In genomic region chr2:64330691-64331429, GRCh38 we compare ENCODE assay signal across 8 cellular contexts.
DNase-seq lines count a peak whose midpoint lies in the region; ATAC-seq and TF ChIP-seq lines count a peak whose summit lies in the region.

No MANE protein-coding gene starts in this region.

- TF ChIP-seq POLR2A in IMR-90 (IDR thresholded peaks at IDR 0.05; ENCODE audit: low read depth, low read length), result no peak

- no peaks in the 10 kb centered on the region for H3K27me3 ChIP-seq in CD4-positive, alpha-beta memory T cell (ENCODE audit: insufficient read depth, low read length)
- H3K27me3 ChIP-seq in IMR-90 (ENCODE audit: control insufficient read depth, insufficient read depth, low read length) (peaks cover 7% of the 10 kb centered on the region), OCI-LY1 (ENCODE audit: insufficient read depth, low read length) (no peaks in the 10 kb centered on the region)

- H3K4me3 ChIP-seq in CD4-positive, alpha-beta memory T cell (ENCODE audit: low read length in 2 of 2), result no peak overlapping the region
- H3K4me3 ChIP-seq in IMR-90 (ENCODE audit: insufficient read depth, low read depth, low read length) (peak overlapping the region; percentile 43), OCI-LY1 (ENCODE audit: low read depth, low read length, poor library complexity, severe bottlenecking) (no peak overlapping the region), epithelial cell of proximal tubule (ENCODE audit: low read depth, low read length) (peak overlapping the region; percentile 46), mucosa of descending colon (no peak overlapping the region)

- H2BK20ac ChIP-seq in IMR-90 (ENCODE audit: low read depth, low read length), result no peak overlapping the region

- no peak overlapping the region for H4K91ac ChIP-seq in IMR-90 (ENCODE audit: insufficient read depth, low read depth, low read length)

- no peak overlapping the region for H2BK5ac ChIP-seq in IMR-90 (ENCODE audit: low read depth, low read length, poor library complexity, severe bottlenecking)

- BruUV-seq in IMR-90 (replicated peaks; lab: Mats Ljungman, UMichigan), result no TSS peak

- H3K27me3 Mint-ChIP-seq in CD4-positive, alpha-beta memory T cell, result no peaks in the 10 kb centered on the region

- no peaks in the 10 kb centered on the region for H3K36me3 Mint-ChIP-seq in CD4-positive, alpha-beta memory T cell

- in situ Hi-C loops in IMR-90 (cut with MboI; ENCODE audit: low sequenced_read_pairs), result loop anchor here (5.0 to 25.0 kb wide), 5 partner anchors 156 to 706 kb away; no protein-coding TSS in a partner anchor

- CTCF ChIA-PET in CD4-positive, alpha-beta memory T cell (lab: Charles Lee; ENCODE audit: partially characterized antibody), result interaction anchor here (0.7 to 9.5 kb wide), 86 partner anchors 8 to 748 kb away, joined by 3 to 341 read pairs (median 4); partner anchors contain the start of gene AFTPH
- CTCF ChIA-PET in IMR-90 (lab: Yijun Ruan, JAX), result interaction anchor here (0.5 to 3.7 kb wide), 27 partner anchors 9 to 1655 kb away, joined by 3 to 36 read pairs (median 4); no protein-coding TSS in a partner anchor

- H4K20me1 ChIP-seq in IMR-90 (ENCODE audit: insufficient read depth, low read length) (no peaks in the 10 kb centered on the region), OCI-LY1 (ENCODE audit: insufficient read depth, low read length) (no peaks in the 10 kb centered on the region)

- H3K36me3 ChIP-seq in CD4-positive, alpha-beta memory T cell (ENCODE audit: insufficient read depth, low read length), result no peaks in the 10 kb centered on the region
- no peaks in the 10 kb centered on the region for H3K36me3 ChIP-seq in IMR-90 (ENCODE audit: control insufficient read depth, insufficient read depth, low read length)
- H3K36me3 ChIP-seq in OCI-LY1 (ENCODE audit: insufficient read depth, low read length), result no peaks in the 10 kb centered on the region
- no peaks in the 10 kb centered on the region for H3K36me3 ChIP-seq in mucosa of descending colon (ENCODE audit: low read depth)

- H4K5ac ChIP-seq in IMR-90 (ENCODE audit: low read depth, low read length), result no peak overlapping the region

- peak; percentile 93 for TF ChIP-seq CTCF in IMR-90 (conservative IDR thresholded peaks at IDR 0.05; ENCODE audit: low read depth, low read length)
- TF ChIP-seq CTCF in OCI-LY1 (IDR thresholded peaks at IDR 0.05; ENCODE audit: low read length), result peak; percentile 91
- peak; percentile 92 for TF ChIP-seq CTCF in epithelial cell of proximal tubule (conservative IDR thresholded peaks at IDR 0.05; ENCODE audit: low read depth, low read length)
- TF ChIP-seq CTCF in mucosa of descending colon (IDR thresholded peaks at IDR 0.05), result peak; percentile 84

- no peak overlapping the region for H2AK9ac ChIP-seq in IMR-90 (replicated peaks; ENCODE audit: low read depth, low read length, poor library complexity)

- peak; percentile 70 to 79 (median 74) for DNase-seq in CD4-positive, alpha-beta memory T cell
- DNase-seq in IMR-90 (peak; percentile 88), activated T-cell treated with anti-CD3 and anti-CD28 coated beads for 1 hour (ENCODE audit: low read depth) (peak; percentile 85), epithelial cell of proximal tubule (ENCODE audit: low read depth) (no peak), mucosa of descending colon (peak; percentile 73 to 83 (median 77))
- DNase-seq in stimulated activated CD8-positive, alpha-beta memory T cell treated with anti-CD3 and anti-CD28 coated beads, Interleukin-15, amount 100 ng/mL, for 48 hours (ENCODE audit: low read depth in 2 of 2), result peak; percentile 38 to 56

- no peak overlapping the region for H2AK5ac ChIP-seq in IMR-90 (ENCODE audit: low read depth, low read length)

- no peak overlapping the region for H3K56ac ChIP-seq in IMR-90 (ENCODE audit: extremely low read depth, insufficient read depth, low read length)

- H3K4me1 Mint-ChIP-seq in CD4-positive, alpha-beta memory T cell, result peaks cover 25 to 43% (median 31%) of the 10 kb centered on the region in 4 donors

- H2BK120ac ChIP-seq in IMR-90 (ENCODE audit: low read depth, low read length), result no peak overlapping the region

- no peaks in the 10 kb centered on the region for H3K79me1 ChIP-seq in IMR-90 (ENCODE audit: low read depth in 1 of 2, low read length in 2 of 2)

- H3K27ac ChIP-seq in CD4-positive, alpha-beta memory T cell (ENCODE audit: low read depth, low read length), result no peak overlapping the region
- H3K27ac ChIP-seq in IMR-90 (ENCODE audit: insufficient read depth, low read length) (no peak overlapping the region), OCI-LY1 (ENCODE audit: low read depth, low read length, poor library complexity, severe bottlenecking) (no peak overlapping the region)

- H2BK15ac ChIP-seq in IMR-90 (ENCODE audit: low read depth, low read length), result no peak overlapping the region

- POLR2A ChIA-PET in CD4-positive, alpha-beta memory T cell (lab: Charles Lee; ENCODE audit: partially characterized antibody), result interaction anchor here (0.6 to 2.2 kb wide), 8 partner anchors 155 to 291 kb away, joined by 3 to 15 read pairs (median 4); no protein-coding TSS in a partner anchor
- POLR2A ChIA-PET in IMR-90 (lab: Charles Lee; ENCODE audit: unreplicated experiment), result no interaction called here

- WGBS in IMR-90 (ENCODE audit: extremely low coverage in 2 of 2, insufficient read length in 1 of 2), 2 experiments, result 0% methylated on average over 5 of the region's 11 CpGs; no CpG with 5 or more reads in 1 of the 2 experiments

- no peaks in the 10 kb centered on the region for H3K79me2 ChIP-seq in OCI-LY1 (ENCODE audit: insufficient read depth, low read length)

- H3K4me2 ChIP-seq in IMR-90 (ENCODE audit: low read depth, low read length) (peak overlapping the region; percentile 96), OCI-LY1 (ENCODE audit: low read length) (peak overlapping the region; percentile 33; the same call in 1 of the 2 replicates)

- peak overlapping the region in 6 of 7 donors; percentile 33 to 92 (median 86) for H3K27ac Mint-ChIP-seq in CD4-positive, alpha-beta memory T cell

- H3K14ac ChIP-seq in IMR-90 (replicated peaks; ENCODE audit: low read depth, low read length), result no peak overlapping the region

- H3K23ac ChIP-seq in IMR-90 (ENCODE audit: low read depth, low read length), result no peak overlapping the region

- peak overlapping the region; percentile 89 for H2AFZ ChIP-seq in IMR-90 (replicated peaks; ENCODE audit: low read length, poor library complexity)
- H2AFZ ChIP-seq in OCI-LY1 (ENCODE audit: low read length), result no peak overlapping the region

- H3K9me2 ChIP-seq in OCI-LY1 (ENCODE audit: low read depth, low read length), result no peaks in the 10 kb centered on the region

- peak; percentile 92 for TF ChIP-seq RAD21 in IMR-90 (IDR thresholded peaks at IDR 0.05; ENCODE audit: low read length)

- intact Hi-C loops in CD4-positive, alpha-beta memory T cell (cut with micrococcal nuclease), result loop anchor here (1.0 to 5.0 kb wide), 7 partner anchors 157 to 856 kb away; no protein-coding TSS in a partner anchor
- intact Hi-C loops in IMR-90 (cut with micrococcal nuclease) (loop anchor here (1.0 to 10.0 kb wide), 8 partner anchors 157 to 1241 kb away; no protein-coding TSS in a partner anchor), mucosa of descending colon (cut with DNase I, micrococcal nuclease) (loop anchor here (5.0 to 10.0 kb wide), 2 partner anchors 156 to 234 kb away; no protein-coding TSS in a partner anchor)

- no peak overlapping the region; a peak in 1 of 4 replicates for H4K8ac ChIP-seq in IMR-90 (ENCODE audit: low read depth in 2 of 2, low read length in 2 of 2)

- H3K4ac ChIP-seq in IMR-90 (ENCODE audit: low read depth, low read length), result no peak overlapping the region

- H3K9me1 ChIP-seq in IMR-90 (ENCODE audit: insufficient read depth, low read length), result no peaks in the 10 kb centered on the region

- H3K9ac ChIP-seq in IMR-90 (ENCODE audit: low read depth, low read length) (peak overlapping the region; percentile 78), OCI-LY1 (ENCODE audit: low read length) (no peak overlapping the region)

- no peaks in the 10 kb centered on the region for H3F3A ChIP-seq in OCI-LY1 (ENCODE audit: insufficient read depth, low read length)

- H3K4me3 Mint-ChIP-seq in CD4-positive, alpha-beta memory T cell, result peak overlapping the region in 7 of 8 donors; percentile 25 to 83 (median 75)

- H3K18ac ChIP-seq in IMR-90 (ENCODE audit: low read depth, low read length), result no peak overlapping the region

- ATAC-seq in IMR-90 (ENCODE audit: low read depth) (peak; percentile 82), mucosa of descending colon (peak; percentile 69), GM21576 (IDR thresholded peaks at IDR 0.05; ENCODE audit: unreplicated experiment) (no peak)

- no peaks in the 10 kb centered on the region for H3K9me3 ChIP-seq in CD4-positive, alpha-beta memory T cell (ENCODE audit: control insufficient read depth in 1 of 2, low read length in 2 of 2)
- H3K9me3 ChIP-seq in IMR-90 (ENCODE audit: control insufficient read depth, insufficient read depth, low read length) (no peaks in the 10 kb centered on the region), OCI-LY1 (ENCODE audit: low read length) (no peaks in the 10 kb centered on the region), mucosa of descending colon (no peaks in the 10 kb centered on the region)

- no peaks in the 10 kb centered on the region for H3K9me3 Mint-ChIP-seq in CD4-positive, alpha-beta memory T cell

- dilution Hi-C loops in IMR-90 (cut with HindIII; ENCODE audit: low sequenced_read_pairs, unreplicated experiment), result no loop called here

- H3K4me1 ChIP-seq in CD4-positive, alpha-beta memory T cell (ENCODE audit: insufficient read depth, low read length), result peaks cover 34% of the 10 kb centered on the region
- H3K4me1 ChIP-seq in IMR-90 (ENCODE audit: control insufficient read depth, insufficient read depth, low read length), result peaks cover 6% of the 10 kb centered on the region; the same call in 1 of the 2 replicates
- H3K4me1 ChIP-seq in OCI-LY1 (ENCODE audit: insufficient read depth, low read length, severe bottlenecking), result peaks cover 30% of the 10 kb centered on the region
- peaks cover 12% of the 10 kb centered on the region for H3K4me1 ChIP-seq in mucosa of descending colon (ENCODE audit: low read depth)

TF ChIP-seq in IMR-90, 13 proteins besides CTCF, POLR2A, EP300 and RAD21:
- no peak for TF ChIP-seq BHLHE40 (IDR thresholded peaks at IDR 0.05; ENCODE audit: low read depth, low read length)
- peak; percentile 88 for TF ChIP-seq SMC3 (IDR thresholded peaks at IDR 0.05; ENCODE audit: low read depth, low read length)
- TF ChIP-seq, protein P1, sequence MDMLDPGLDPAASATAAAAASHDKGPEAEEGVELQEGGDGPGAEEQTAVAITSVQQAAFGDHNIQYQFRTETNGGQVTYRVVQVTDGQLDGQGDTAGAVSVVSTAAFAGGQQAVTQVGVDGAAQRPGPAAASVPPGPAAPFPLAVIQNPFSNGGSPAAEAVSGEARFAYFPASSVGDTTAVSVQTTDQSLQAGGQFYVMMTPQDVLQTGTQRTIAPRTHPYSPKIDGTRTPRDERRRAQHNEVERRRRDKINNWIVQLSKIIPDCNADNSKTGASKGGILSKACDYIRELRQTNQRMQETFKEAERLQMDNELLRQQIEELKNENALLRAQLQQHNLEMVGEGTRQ (IDR thresholded peaks at IDR 0.05; ENCODE audit: low read depth, low read length), result no peak

Comparison
In these comparisons a context has a peak if more than half of its experiments do, and no peak if none do; other contexts are left out.
1. H3K4me3 ChIP-seq: peak in IMR-90 (single experiment) and epithelial cell of proximal tubule (single experiment); none in CD4-positive, alpha-beta memory T cell (0 of 2), OCI-LY1 (single experiment) and mucosa of descending colon (single experiment).
2. Peak in every context shown above with its lines, with median percentiles within 50 percentile points of each other: CTCF ChIP-seq.